1 cellular context compared by ENCODE assay signal in the genomic region with DNA sequence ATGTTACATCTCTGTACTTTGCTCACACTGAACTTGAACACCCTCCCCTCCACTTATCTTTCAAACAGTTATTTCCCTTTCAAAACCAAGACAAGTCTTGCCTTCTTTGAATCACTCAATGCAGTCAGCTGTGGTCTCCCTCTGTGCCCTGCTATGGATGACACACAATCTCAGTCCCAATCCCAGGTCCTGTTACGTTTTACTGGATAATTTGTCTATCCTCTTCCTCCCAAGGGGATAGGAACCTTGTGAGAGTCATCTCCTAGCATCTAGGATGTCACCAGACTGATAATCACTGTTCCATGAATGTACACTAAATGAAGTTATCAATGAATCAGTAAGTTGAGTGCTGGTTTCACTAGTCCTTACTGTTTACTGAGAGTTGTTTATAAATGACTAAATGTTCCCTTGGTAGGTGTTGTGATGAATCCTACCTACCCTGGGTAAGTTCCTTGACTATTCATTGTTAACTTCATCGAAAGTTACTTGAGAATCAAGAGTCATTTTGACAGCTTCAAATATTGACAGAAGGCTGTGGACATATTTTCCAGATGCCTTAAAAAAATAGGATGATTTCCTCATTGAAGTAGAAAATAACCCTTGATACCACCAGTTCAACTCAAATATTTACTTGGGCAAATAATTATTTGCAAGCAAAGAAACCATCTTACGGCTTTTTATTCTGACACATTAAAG.
TF ChIP-seq lines count a peak whose summit lies in the region.

No MANE protein-coding gene starts in this region.

TF ChIP-seq in H1, 55 proteins besides CTCF, POLR2A, EP300 and RAD21:
- TF ChIP-seq POLR2AphosphoS5 (IDR thresholded peaks at IDR 0.05; ENCODE audit: low read depth, low read length): no peak
- no peak for TF ChIP-seq CHD2 (IDR thresholded peaks at IDR 0.05; ENCODE audit: low read length)
- TF ChIP-seq NRF1 (IDR thresholded peaks at IDR 0.05; ENCODE audit: low read depth, low read length): no peak
- no peak for TF ChIP-seq SP2 (IDR thresholded peaks at IDR 0.05; ENCODE audit: low read length)
- TF ChIP-seq, protein P1, sequence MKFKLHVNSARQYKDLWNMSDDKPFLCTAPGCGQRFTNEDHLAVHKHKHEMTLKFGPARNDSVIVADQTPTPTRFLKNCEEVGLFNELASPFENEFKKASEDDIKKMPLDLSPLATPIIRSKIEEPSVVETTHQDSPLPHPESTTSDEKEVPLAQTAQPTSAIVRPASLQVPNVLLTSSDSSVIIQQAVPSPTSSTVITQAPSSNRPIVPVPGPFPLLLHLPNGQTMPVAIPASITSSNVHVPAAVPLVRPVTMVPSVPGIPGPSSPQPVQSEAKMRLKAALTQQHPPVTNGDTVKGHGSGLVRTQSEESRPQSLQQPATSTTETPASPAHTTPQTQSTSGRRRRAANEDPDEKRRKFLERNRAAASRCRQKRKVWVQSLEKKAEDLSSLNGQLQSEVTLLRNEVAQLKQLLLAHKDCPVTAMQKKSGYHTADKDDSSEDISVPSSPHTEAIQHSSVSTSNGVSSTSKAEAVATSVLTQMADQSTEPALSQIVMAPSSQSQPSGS (IDR thresholded peaks at IDR 0.05; ENCODE audit: low read length): no peak
- TF ChIP-seq CBX5 (IDR thresholded peaks at IDR 0.05; ENCODE audit: low read depth, low read length): no peak
- TF ChIP-seq BCL11A (IDR thresholded peaks at IDR 0.05; ENCODE audit: low read depth in 2 of 2, low read length in 2 of 2): no peak
- TF ChIP-seq SIN3A (conservative IDR thresholded peaks at IDR 0.05 in 1 of 2, IDR thresholded peaks at IDR 0.05 in 1 of 2; ENCODE audit: low read depth in 1 of 2, low read length in 2 of 2): no peak
- no peak for TF ChIP-seq SAP30 (IDR thresholded peaks at IDR 0.05; ENCODE audit: insufficient read depth, insufficient replicate concordance, low read length)
- TF ChIP-seq, protein P2, sequence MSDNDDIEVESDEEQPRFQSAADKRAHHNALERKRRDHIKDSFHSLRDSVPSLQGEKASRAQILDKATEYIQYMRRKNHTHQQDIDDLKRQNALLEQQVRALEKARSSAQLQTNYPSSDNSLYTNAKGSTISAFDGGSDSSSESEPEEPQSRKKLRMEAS (IDR thresholded peaks at IDR 0.05): no peak
- no peak for TF ChIP-seq SUZ12 (IDR thresholded peaks at IDR 0.05; ENCODE audit: low read length)
